26 cellular contexts compared by ENCODE assay signal in genomic region chr16:12387786-12388185, GRCh38.
"Had no signal": no experiment of that assay in that cellular context is flagged by ENCODE, and none has a peak within 500 bp of the region (broad histone marks: within the 10 kb centered on the region; RNA-seq: fewer than 3 reads in every experiment).

No MANE protein-coding gene starts in this region.

- ATAC-seq: activated CD4-positive, alpha-beta T cell treated with anti-CD3 and anti-CD28 coated beads for 36 hours; activated naive CD8-positive, alpha-beta T cell treated with anti-CD3 and anti-CD28 coated beads, Interleukin-2, amount 50 U/mL, for 24 hours; activated T-cell treated with anti-CD3 and anti-CD28 coated beads, Interleukin-2, amount 50 U/mL, for 4 hours; PC-3; Right ventricle myocardium inferior had no signal

- H3K27ac ChIP-seq: Peyer's patch, RWPE1 had no signal

- H3K9me3 ChIP-seq: Peyer's patch had no signal

- H3K4me3 ChIP-seq: Peyer's patch had no signal

- H3K4me1 ChIP-seq: Peyer's patch had no signal

- DNase-seq: activated CD4-positive, alpha-beta memory T cell treated with anti-CD3 and anti-CD28 coated beads for 36 hours; activated CD4-positive, alpha-beta T cell treated with anti-CD3 and anti-CD28 coated beads for 36 hours; activated CD4-positive, alpha-beta T cell treated with anti-CD3 and anti-CD28 coated beads, Interleukin-2, amount 50 U/mL, for 1 hour; activated CD8-positive, alpha-beta memory T cell treated with anti-CD3 and anti-CD28 coated beads, Interleukin-2, amount 50 U/mL, for 4 hours; activated naive CD4-positive, alpha-beta T cell treated with anti-CD3 and anti-CD28 coated beads, Interleukin-2, amount 10 ng/mL, durations not matched to agents 7 days and 5 days; activated naive CD8-positive, alpha-beta T cell treated with anti-CD3 and anti-CD28 coated beads, Interleukin-2, amount 50 U/mL, for 24 hours; activated T-cell treated with anti-CD3 and anti-CD28 coated beads for 4 hours; activated T-cell treated with anti-CD3 and anti-CD28 coated beads, Interleukin-2, amount 50 U/mL, for 4 hours; anterior cingulate cortex; cerebellar nuclear complex; cortex of kidney; NCI-H1092 treated with DMSO at 0.1 percent for 48 hours; NCI-H1417; NCI-H187 treated with DMSO at 0.1 percent for 48 hours; NCI-H2081; NCI-H2171 treated with DMSO at 0.1 percent for 48 hours; NCI-H226; NCI-H446 treated with DMSO at 0.1 percent for 48 hours; NCI-H524; PC-3; Peyer's patch; SIG-M5; T1000 had no signal

- H3K27me3 ChIP-seq: Peyer's patch had no signal

- H3K36me3 ChIP-seq: Peyer's patch had no signal

- FAIRE-seq: bronchial epithelial cell had no signal
